Comparison of ENCODE assay signal across 12 cellular contexts in genomic region chr3:168251371-168251770, GRCh38.
A peak's percentile ranks its signal among the peaks of the same experiment; 100 is the strongest.
DNase-seq lines count a peak whose midpoint lies in the region; ATAC-seq and TF ChIP-seq lines count a peak whose summit lies in the region.
"Had no signal": no experiment of that assay in that cellular context is flagged by ENCODE, and none has a peak within 500 bp of the region (broad histone marks: within the 10 kb centered on the region; RNA-seq: fewer than 3 reads in every experiment).

No MANE protein-coding gene starts in this region.

- no peak overlapping the region for H4K5ac ChIP-seq in H9 (ENCODE audit: insufficient read length, low read depth, low read length)

- H2AK5ac ChIP-seq in H9 (ENCODE audit: insufficient read length, low read length) = no peak overlapping the region

- H3K4me3 Mint-ChIP-seq in H9 (peak overlapping the region in 1 of 2 experiments; percentile 95; a peak in 3 of 5 replicates), osteocyte (ENCODE audit: unreplicated experiment) (peak overlapping the region; percentile 93)
- H3K4me3 Mint-ChIP-seq: activated CD8-positive, alpha-beta T cell treated with anti-CD3 and anti-CD28 coated beads for 36 hours had no signal

- no peak overlapping the region for H2BK15ac ChIP-seq in H9 (ENCODE audit: low read depth, low read length)

- H3K4me2 ChIP-seq in H9 (ENCODE audit: insufficient read depth, insufficient read length, low read length) = peak overlapping the region; percentile 78

- no peak overlapping the region for H2AFZ ChIP-seq in H9 (ENCODE audit: low read length)
- H2AFZ ChIP-seq: parathyroid adenoma had no signal

- no peak overlapping the region for H2BK20ac ChIP-seq in H9 (ENCODE audit: low read depth, low read length, poor library complexity, severe bottlenecking)

- ATAC-seq in GM19023 (IDR thresholded peaks at IDR 0.05; ENCODE audit: unreplicated experiment) (peak; percentile 26), HG03460 (IDR thresholded peaks at IDR 0.05; ENCODE audit: unreplicated experiment) (peak; percentile 39)
- ATAC-seq: activated CD8-positive, alpha-beta T cell treated with anti-CD3 and anti-CD28 coated beads for 36 hours had no signal

- H3K79me2 ChIP-seq in H9 (ENCODE audit: insufficient read depth, low read length) = no peaks in the 10 kb centered on the region
- H3K79me2 ChIP-seq: parathyroid adenoma had no signal

- peaks cover 5% of the 10 kb centered on the region for H3K9me3 ChIP-seq in H9 (ENCODE audit: control insufficient read depth, low read depth, low read length)

- no peak overlapping the region for H2BK5ac ChIP-seq in H9 (ENCODE audit: insufficient read length, low read length)

- DNase-seq in H9 (no peak), osteocyte (ENCODE audit: extremely low spot score, unreplicated experiment) (no peak), NCI-H1092 (lab: John Stamatoyannopoulos, UW) (no peak), caudate nucleus (lab: John Stamatoyannopoulos, UW) (no peak), NCI-H526 (lab: John Stamatoyannopoulos, UW) (no peak)
- DNase-seq in stimulated activated CD4-positive, alpha-beta T cell treated with anti-CD3 and anti-CD28 coated beads, Interleukin-2, amount 100 ng/mL, for 48 hours = no peak
- DNase-seq: activated CD8-positive, alpha-beta T cell treated with anti-CD3 and anti-CD28 coated beads for 36 hours; GF-D8; hippocampal formation had no signal

- H3K9me3 Mint-ChIP-seq in H9 (peaks cover 19 to 22% of the 10 kb centered on the region in 2 experiments), osteocyte (ENCODE audit: unreplicated experiment) (no peaks in the 10 kb centered on the region)

- H3K23ac ChIP-seq in H9 (ENCODE audit: insufficient read length, low read depth, low read length) = no peak overlapping the region

- peaks cover 17 to 23% (median 20%) of the 10 kb centered on the region in 3 experiments for H3K36me3 Mint-ChIP-seq in H9 (ENCODE audit: insufficient read depth in 1 of 3, low read depth in 3 of 3)
- no peaks in the 10 kb centered on the region for H3K36me3 Mint-ChIP-seq in osteocyte (ENCODE audit: unreplicated experiment)

- H3K18ac ChIP-seq in H9 (ENCODE audit: insufficient read length, low read depth, low read length) = no peak overlapping the region

- peaks cover 4% of the 10 kb centered on the region; the same call in 1 of the 2 replicates for H3K27me3 ChIP-seq in H9 (ENCODE audit: insufficient read depth, low read length)

- H3K4ac ChIP-seq in H9 (ENCODE audit: low read depth, low read length) = no peak overlapping the region

- H3K79me1 ChIP-seq in H9 (ENCODE audit: insufficient read depth, low read depth, low read length, poor library complexity, severe bottlenecking) = no peaks in the 10 kb centered on the region

- H4K8ac ChIP-seq in H9 (replicated peaks; ENCODE audit: insufficient read length, low read depth, low read length) = no peak overlapping the region

- H3K4me1 ChIP-seq in H9 (ENCODE audit: insufficient read depth, low read length) = no peaks in the 10 kb centered on the region
- H3K4me1 ChIP-seq: parathyroid adenoma had no signal

- peaks cover 29 to 31% of the 10 kb centered on the region in 2 experiments for H3K4me1 Mint-ChIP-seq in H9
- peaks cover 17% of the 10 kb centered on the region for H3K4me1 Mint-ChIP-seq in osteocyte (ENCODE audit: unreplicated experiment)

- no CpG with 5 or more reads among the region's 2 CpGs for WGBS in H9 (ENCODE audit: extremely low coverage, insufficient read length, low lambda C conversion rate)

- H3K27ac ChIP-seq in H9 (ENCODE audit: insufficient read length, low read depth, low read length) (no peak overlapping the region), caudate nucleus (ENCODE audit: low read depth, low read length) (no peak overlapping the region)
- H3K27ac ChIP-seq: parathyroid adenoma had no signal

- H3T11ph ChIP-seq in H9 (ENCODE audit: low read length) = no peak overlapping the region

- TF ChIP-seq CTCF in H9 (conservative IDR thresholded peaks at IDR 0.05) (no peak), osteocyte (IDR thresholded peaks at IDR 0.05) (no peak)

- no peak overlapping the region for H2BK120ac ChIP-seq in H9 (ENCODE audit: low read depth, low read length, poor library complexity, severe bottlenecking)

- H4K20me1 ChIP-seq in H9 (ENCODE audit: control insufficient read depth, insufficient read depth, insufficient read length) = no peaks in the 10 kb centered on the region

- H3K27me3 Mint-ChIP-seq in H9 (ENCODE audit: low read depth) (peaks cover 33% of the 10 kb centered on the region), osteocyte (ENCODE audit: unreplicated experiment) (no peaks in the 10 kb centered on the region)

- H3K56ac ChIP-seq in H9 (ENCODE audit: insufficient read length, low read depth, low read length) = no peak overlapping the region

- peaks cover 15% of the 10 kb centered on the region for H3K23me2 ChIP-seq in H9 (ENCODE audit: insufficient read length, low read depth, low read length, poor library complexity, severe bottlenecking)

- H2BK12ac ChIP-seq in H9 (ENCODE audit: insufficient read length, low read depth, low read length) = no peak overlapping the region

- H3K14ac ChIP-seq in H9 (ENCODE audit: insufficient read depth, low read length) = no peak overlapping the region

- no peak overlapping the region for H3K9ac ChIP-seq in H9 (ENCODE audit: extremely low read depth, insufficient read length, low read length)
- H3K9ac ChIP-seq: parathyroid adenoma had no signal

- H4K91ac ChIP-seq in H9 (ENCODE audit: insufficient read length, low read depth, low read length) = no peak overlapping the region

- H3K27ac Mint-ChIP-seq in H9 = no peak overlapping the region
- H3K27ac Mint-ChIP-seq in osteocyte (ENCODE audit: unreplicated experiment) = no peak overlapping the region
- H3K27ac Mint-ChIP-seq: activated CD8-positive, alpha-beta T cell treated with anti-CD3 and anti-CD28 coated beads for 36 hours had no signal
